Comparison of ENCODE assay signal across 27 cellular contexts in the genomic region with DNA sequence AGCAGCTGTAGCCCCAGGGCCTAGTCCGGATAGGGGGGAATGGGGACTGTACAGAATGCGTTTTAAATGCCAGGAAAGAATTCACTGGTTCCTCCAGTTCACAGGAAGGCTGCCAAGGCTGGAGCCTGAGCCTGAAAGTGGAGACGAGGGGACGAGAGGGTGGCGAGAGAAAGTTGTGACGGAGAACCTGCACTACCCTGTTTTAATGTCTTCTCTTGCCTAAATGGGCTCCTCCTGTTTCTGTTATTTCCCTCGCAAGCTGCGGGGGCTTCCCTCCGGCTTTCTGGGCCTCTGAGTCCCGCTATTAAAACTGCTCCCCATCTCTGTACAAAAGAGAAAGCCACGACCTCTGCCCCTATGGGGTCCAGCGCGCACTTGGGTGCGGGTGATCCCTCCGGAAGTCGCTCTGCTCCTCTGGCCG. TPM values are rescaled to one million over a fixed set of nuclear protein-coding genes. Genes with fewer than 3 reads are reported as not detected.
DNase-seq lines count a peak whose midpoint lies in the region; ATAC-seq and TF ChIP-seq lines count a peak whose summit lies in the region.
"Had no signal": no experiment of that assay in that cellular context is flagged by ENCODE, and none has a peak within 500 bp of the region (broad histone marks: within the 10 kb centered on the region; RNA-seq: fewer than 3 reads in every experiment).

No MANE protein-coding gene starts in this region.

- intact Hi-C loops in left lung (cut with DNase I), result no loop called here

- H3K4me3 ChIP-seq in left lung, result peak overlapping the region in 1 of 2 donors; percentile 11
- H3K4me3 ChIP-seq in suprapubic skin, result peak overlapping the region; percentile 38
- H3K4me3 ChIP-seq: right lobe of liver had no signal

- peak overlapping the region; percentile 77 for H3K4me3 Mint-ChIP-seq in WTC11
- H3K4me3 Mint-ChIP-seq: mesothelial cell of epicardium had no signal

- peaks cover 18% of the 10 kb centered on the region for H3K36me3 Mint-ChIP-seq in WTC11

- peaks cover 46 to 63% of the 10 kb centered on the region in 2 donors for H3K27me3 ChIP-seq in left lung
- H3K27me3 ChIP-seq in suprapubic skin, result peaks cover 42% of the 10 kb centered on the region

- CTCF ChIA-PET in WTC11 (lab: Charles Lee), result interaction anchor here (0.6 to 6.4 kb wide), 20 partner anchors 10 to 248 kb away, joined by 3 to 234 read pairs (median 8); partner anchors contain the start of genes DNAJC22, PRPH, SPATS2 and TROAP

- H3K27ac ChIP-seq in left lung (no peak overlapping the region), suprapubic skin (no peak overlapping the region)
- H3K27ac ChIP-seq: ascending aorta, epithelial cell of prostate, left ventricle myocardium inferior, right lobe of liver, tibial artery had no signal

- H3K9ac ChIP-seq in ES-I3 (ENCODE audit: low read depth, low read length), result peak overlapping the region; percentile 37; the same call in 1 of the 2 replicates

- WGBS in suprapubic skin, result 57% methylated on average over 14 of the region's 17 CpGs

- ATAC-seq in WTC11 (no peak), left lung (peak; percentile 5), HG03025 (IDR thresholded peaks at IDR 0.05; ENCODE audit: low FRiP score, unreplicated experiment) (no peak), GM18870 (IDR thresholded peaks at IDR 0.05; ENCODE audit: unreplicated experiment) (no peak)
- ATAC-seq: naive thymus-derived CD4-positive, alpha-beta T cell had no signal

- H3K36me3 ChIP-seq in ES-I3 (ENCODE audit: insufficient read depth, low read length), result no peaks in the 10 kb centered on the region
- H3K36me3 ChIP-seq in left lung, result peaks cover 0 to 13% of the 10 kb centered on the region in 2 donors
- no peaks in the 10 kb centered on the region for H3K36me3 ChIP-seq in suprapubic skin
- H3K36me3 ChIP-seq: ascending aorta, left ventricle myocardium inferior, right lobe of liver, tibial artery had no signal

- peaks cover 2% of the 10 kb centered on the region; the same call in 1 of the 2 replicates for H3K4me1 ChIP-seq in ES-I3 (ENCODE audit: insufficient read depth, low read length)
- peaks cover 7 to 30% of the 10 kb centered on the region in 2 donors for H3K4me1 ChIP-seq in left lung
- H3K4me1 ChIP-seq in suprapubic skin, result peaks cover 42% of the 10 kb centered on the region

- no peak for TF ChIP-seq EP300 in suprapubic skin (IDR thresholded peaks at IDR 0.05)

- peaks cover 61% of the 10 kb centered on the region for H3K27me3 Mint-ChIP-seq in WTC11 (ENCODE audit: low read depth)

- POLR2A ChIA-PET in WTC11 (lab: Charles Lee), result interaction anchor here (0.6 to 2.9 kb wide), 5 partner anchors 10 to 81 kb away, joined by 3 to 19 read pairs (median 4); partner anchors contain the start of gene TROAP

- no peak for TF ChIP-seq CTCF in WTC11 (IDR thresholded peaks at IDR 0.05)
- TF ChIP-seq CTCF in left lung (IDR thresholded peaks at IDR 0.05), result no peak
- no peak for TF ChIP-seq CTCF in suprapubic skin (IDR thresholded peaks at IDR 0.05)

- TF ChIP-seq POLR2A in suprapubic skin (IDR thresholded peaks at IDR 0.05), result no peak

- H3K9me3 Mint-ChIP-seq in WTC11, result no peaks in the 10 kb centered on the region
- H3K9me3 Mint-ChIP-seq: activated B cell treated with CpG ODN at 0.5 μM for 24 hours; activated naive CD8-positive, alpha-beta T cell treated with anti-CD3 and anti-CD28 coated beads for 36 hours; mesothelial cell of epicardium; stimulated activated naive CD8-positive, alpha-beta T cell treated with anti-CD3 and anti-CD28 coated beads, Interleukin-15, Interleukin-2, amounts not matched to agents 100 ng/mL and 50 ng/mL, for 24 hours had no signal

- peaks cover 23% of the 10 kb centered on the region for H3K4me1 Mint-ChIP-seq in WTC11

- no peak for DNase-seq in WTC11 (ENCODE audit: low spot score)
- DNase-seq in left lung, result no peak
- DNase-seq in suprapubic skin (ENCODE audit: low spot score in 2 of 2), result peak in 1 of 2 donors; percentile 53
- DNase-seq in NOMO-1 treated with dmso at 0.1 percent for 144 hours (lab: John Stamatoyannopoulos, UW; ENCODE audit: unreplicated experiment), result no peak
- DNase-seq in foreskin melanocyte, result no peak
- DNase-seq: activated B cell treated with CpG ODN at 0.5 μM for 24 hours; activated CD4-positive, alpha-beta T cell treated with anti-CD3 and anti-CD28 coated beads, Interleukin-2, amount 50 U/mL, for 4 hours; activated CD8-positive, alpha-beta memory T cell treated with anti-CD3 and anti-CD28 coated beads, Interleukin-2, amount 50 U/mL, for 4 hours; activated naive CD8-positive, alpha-beta T cell treated with anti-CD3 and anti-CD28 coated beads for 36 hours; left ventricle myocardium inferior; naive thymus-derived CD4-positive, alpha-beta T cell; NCI-H1048; NCI-H2029; NCI-H345; NCI-H82; OCI-M1; Right ventricle myocardium superior; stimulated activated CD4-positive, alpha-beta T cell treated with anti-CD3 and anti-CD28 coated beads, Interleukin-15, amount 100 ng/mL, for 24 hours; tibial artery had no signal

- no peak overlapping the region for H3K27ac Mint-ChIP-seq in WTC11
- H3K27ac Mint-ChIP-seq: activated B cell treated with CpG ODN at 0.5 μM for 24 hours; activated naive CD8-positive, alpha-beta T cell treated with anti-CD3 and anti-CD28 coated beads for 36 hours had no signal

- no peaks in the 10 kb centered on the region for H3K9me3 ChIP-seq in ES-I3 (ENCODE audit: control insufficient read depth, insufficient read depth, low read length)
- no peaks in the 10 kb centered on the region for H3K9me3 ChIP-seq in left lung
- H3K9me3 ChIP-seq in suprapubic skin, result no peaks in the 10 kb centered on the region
- H3K9me3 ChIP-seq: ascending aorta, left ventricle myocardium inferior, right lobe of liver, tibial artery had no signal

TF ChIP-seq in WTC11, 78 proteins besides CTCF, POLR2A, EP300 and RAD21:
- TF ChIP-seq PRRX2 (CRISPR knock-in tag; IDR thresholded peaks at IDR 0.05) (no peak), ATF6 (CRISPR knock-in tag; IDR thresholded peaks at IDR 0.05) (no peak)
TF ChIP-seq in WTC11: peak in this region for 0.

RNA-seq across cellular contexts. Expression of gene C1QL4, which starts 4.5 kb away (rescaled TPM):
- 0.92 to 1.2 TPM (median 1.2 TPM) in 3 replicates for total RNA-seq in WTC11 (2021)
- total RNA-seq in left lung, result not detected
- total RNA-seq in suprapubic skin, result 1 to 10 TPM in 2 of 4 donors, under 1 TPM in 1, not detected in 1; 0.73 to 1.2 (median 1.1) TPM
- total RNA-seq: activated B cell treated with CpG ODN at 0.5 μM for 24 hours; activated naive CD8-positive, alpha-beta T cell treated with anti-CD3 and anti-CD28 coated beads for 36 hours; ascending aorta; left ventricle myocardium inferior; naive thymus-derived CD4-positive, alpha-beta T cell; right lobe of liver; Right ventricle myocardium superior had no signal

RNA-seq across cellular contexts. Expression of gene TROAP, which starts 9.4 kb away (rescaled TPM):
- total RNA-seq in WTC11 (2021) (78.5 to 89.2 TPM (median 80.0 TPM) in 3 replicates), left lung (1 to 10 TPM; 2.4 to 8.0 TPM), suprapubic skin (10 to 100 TPM in 1 of 4 donors, 1 to 10 TPM in 3; 4.0 to 14.6 (median 5.9) TPM)
- total RNA-seq: ascending aorta had no signal

RNA-seq across cellular contexts. Expression of gene DNAJC22, which starts 14.2 kb away (rescaled TPM):
- total RNA-seq in WTC11 (2021) (0.14 to 0.24 TPM (median 0.23 TPM) in 3 replicates), left lung (1 to 10 TPM in 1 of 2 donors, under 1 TPM in 1; 0.21 to 2.7 TPM), suprapubic skin (1 to 10 TPM in 2 of 4 donors, under 1 TPM in 2; 0.62 to 2.2 (median 1.1) TPM)
- total RNA-seq: activated B cell treated with CpG ODN at 0.5 μM for 24 hours; activated naive CD8-positive, alpha-beta T cell treated with anti-CD3 and anti-CD28 coated beads for 36 hours; ascending aorta; naive thymus-derived CD4-positive, alpha-beta T cell had no signal

RNA-seq across cellular contexts. Expression of gene SPATS2, which starts 34.8 kb away (rescaled TPM):
- total RNA-seq in WTC11 (2021), result 25.9 to 26.9 TPM (median 26.5 TPM) in 3 replicates
- 10 to 100 TPM; 14.6 to 21.3 TPM for total RNA-seq in left lung
- 10 to 100 TPM; 22.7 to 42.6 (median 27.2) TPM for total RNA-seq in suprapubic skin

RNA-seq across cellular contexts. Expression of gene PRPH, which starts 37.5 kb away (rescaled TPM):
- total RNA-seq in WTC11 (2021) (0.73 to 2.4 TPM (median 1.7 TPM) in 3 replicates), left lung (under 1 TPM in 1 of 2 donors, not detected in 1; 0.26 TPM), suprapubic skin (1 to 10 TPM in 2 of 4 donors, not detected in 2; 1.1 to 1.5 TPM)
- total RNA-seq: activated B cell treated with CpG ODN at 0.5 μM for 24 hours; activated naive CD8-positive, alpha-beta T cell treated with anti-CD3 and anti-CD28 coated beads for 36 hours; ascending aorta; left ventricle myocardium inferior; naive thymus-derived CD4-positive, alpha-beta T cell; right lobe of liver; Right ventricle myocardium superior had no signal
